26 cellular contexts compared by ENCODE assay signal in genomic region chr3:160950542-160950941, GRCh38.
"Had no signal": no experiment of that assay in that cellular context is flagged by ENCODE, and none has a peak within 500 bp of the region (broad histone marks: within the 10 kb centered on the region; RNA-seq: fewer than 3 reads in every experiment).

No MANE protein-coding gene starts in this region.

- H3K9me3 Mint-ChIP-seq: activated naive CD4-positive, alpha-beta T cell treated with anti-CD3 and anti-CD28 coated beads, Interleukin-2, amount 50 U/mL, for 72 hours; activated T-cell treated with anti-CD3 and anti-CD28 coated beads, Interleukin-2, amount 50 U/mL, for 72 hours; natural killer cell treated with Interleukin-12 subunit alpha and Interleukin-12 subunit beta and Interleukin-15 and Interleukin-18, amount 100 ng/mL, for 72 hours; stimulated activated naive B cell treated with anti-CD40 and anti-IgM and Interleukin-4, amounts not matched to agents 10 μg/mL and 1 μg/mL and 100 μg/mL, for 72 hours had no signal

- H3K36me3 ChIP-seq: colonic mucosa, suprapubic skin, tibial artery, upper lobe of right lung had no signal

- H3K4me2 ChIP-seq: smooth muscle cell had no signal

- H3K36me3 Mint-ChIP-seq: activated naive CD4-positive, alpha-beta T cell treated with anti-CD3 and anti-CD28 coated beads, Interleukin-2, amount 50 U/mL, for 72 hours; natural killer cell treated with Interleukin-12 subunit alpha and Interleukin-12 subunit beta and Interleukin-15 and Interleukin-18, amount 100 ng/mL, for 72 hours; stimulated activated naive B cell treated with anti-CD40 and anti-IgM and Interleukin-4, amounts not matched to agents 10 μg/mL and 1 μg/mL and 100 μg/mL, for 72 hours had no signal

- ATAC-seq: activated naive CD4-positive, alpha-beta T cell treated with anti-CD3 and anti-CD28 coated beads, Interleukin-2, amount 50 U/mL, for 72 hours; activated T-cell treated with anti-CD3 and anti-CD28 coated beads, Interleukin-2, amount 50 U/mL, for 72 hours; body of pancreas; foreskin keratinocyte; left colon; natural killer cell treated with Interleukin-12 subunit alpha and Interleukin-12 subunit beta and Interleukin-15 and Interleukin-18, amount 100 ng/mL, for 72 hours; stimulated activated naive B cell treated with anti-CD40 and anti-IgM and Interleukin-4, amounts not matched to agents 10 μg/mL and 1 μg/mL and 100 μg/mL, for 72 hours; upper lobe of right lung had no signal

- H3K4me3 Mint-ChIP-seq: activated T-cell treated with anti-CD3 and anti-CD28 coated beads, Interleukin-2, amount 50 U/mL, for 72 hours; natural killer cell treated with Interleukin-12 subunit alpha and Interleukin-12 subunit beta and Interleukin-15 and Interleukin-18, amount 100 ng/mL, for 72 hours; stimulated activated naive B cell treated with anti-CD40 and anti-IgM and Interleukin-4, amounts not matched to agents 10 μg/mL and 1 μg/mL and 100 μg/mL, for 72 hours had no signal

- H3K27me3 Mint-ChIP-seq: natural killer cell treated with Interleukin-12 subunit alpha and Interleukin-12 subunit beta and Interleukin-15 and Interleukin-18, amount 100 ng/mL, for 72 hours; stimulated activated naive B cell treated with anti-CD40 and anti-IgM and Interleukin-4, amounts not matched to agents 10 μg/mL and 1 μg/mL and 100 μg/mL, for 72 hours had no signal

- H3K9me3 ChIP-seq: body of pancreas, colonic mucosa, suprapubic skin, tibial artery, upper lobe of right lung had no signal

- H3K27me3 ChIP-seq: body of pancreas, colonic mucosa, suprapubic skin, tibial artery, upper lobe of right lung had no signal

- H3K4me3 ChIP-seq: body of pancreas, colonic mucosa, lung, smooth muscle cell, suprapubic skin, tibial artery, upper lobe of right lung had no signal

- DNase-seq: activated CD4-positive, alpha-beta T cell treated with anti-CD3 and anti-CD28 coated beads for 4 hours; activated CD4-positive, alpha-beta T cell treated with anti-CD3 and anti-CD28 coated beads, Interleukin-2, amount 50 U/mL, for 4 hours; activated naive CD4-positive, alpha-beta T cell; activated T-cell treated with anti-CD3 and anti-CD28 coated beads for 4 hours; activated T-cell treated with anti-CD3 and anti-CD28 coated beads, Interleukin-2, amount 50 U/mL, for 72 hours; body of pancreas; cerebellar nuclear complex; colonic mucosa; effector memory CD4-positive, alpha-beta T cell; erythroblast; foreskin keratinocyte; left colon; mesendoderm; posterior cingulate gyrus; stimulated activated CD4-positive, alpha-beta T cell treated with anti-CD3 and anti-CD28 coated beads, Interleukin-15, amount 100 ng/mL, for 24 hours; stimulated activated CD4-positive, alpha-beta T cell treated with anti-CD3 and anti-CD28 coated beads, Interleukin-2, amount 100 ng/mL, for 24 hours; stimulated activated naive B cell treated with anti-CD40 and anti-IgM and Interleukin-4, amounts not matched to agents 10 μg/mL and 1 μg/mL and 100 μg/mL, for 72 hours; T-helper 1 cell; tibial artery; upper lobe of right lung had no signal

- H3K27ac ChIP-seq: colonic mucosa, foreskin keratinocyte, suprapubic skin, tibial artery, upper lobe of right lung, VCaP had no signal

- H3K27ac Mint-ChIP-seq: activated naive CD4-positive, alpha-beta T cell treated with anti-CD3 and anti-CD28 coated beads, Interleukin-2, amount 50 U/mL, for 72 hours; activated T-cell treated with anti-CD3 and anti-CD28 coated beads, Interleukin-2, amount 50 U/mL, for 72 hours; natural killer cell treated with Interleukin-12 subunit alpha and Interleukin-12 subunit beta and Interleukin-15 and Interleukin-18, amount 100 ng/mL, for 72 hours; stimulated activated naive B cell treated with anti-CD40 and anti-IgM and Interleukin-4, amounts not matched to agents 10 μg/mL and 1 μg/mL and 100 μg/mL, for 72 hours had no signal

- H3K4me1 ChIP-seq: colonic mucosa, foreskin keratinocyte, suprapubic skin had no signal
